12 cellular contexts compared by ENCODE assay signal in the genomic region with DNA sequence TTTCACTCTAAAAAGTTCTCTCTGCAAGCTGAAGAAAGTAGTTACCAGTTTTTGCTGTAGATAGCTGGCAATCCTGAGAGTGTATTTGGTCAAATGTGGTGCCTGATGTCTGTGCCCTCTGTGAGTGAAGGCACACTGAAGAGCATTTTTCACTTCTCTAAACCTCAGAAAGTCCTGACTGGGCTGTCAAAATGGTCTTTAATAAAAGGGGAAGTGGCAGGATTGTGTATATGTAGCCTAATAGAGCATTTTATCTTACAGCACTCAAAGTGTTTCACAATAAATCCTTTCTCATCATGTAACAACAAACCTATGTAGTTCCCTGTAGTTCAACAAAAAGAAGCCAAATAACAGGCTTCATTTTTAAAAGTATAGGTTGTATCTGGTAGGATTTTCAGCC.
DNase-seq lines count a peak whose midpoint lies in the region; ATAC-seq and TF ChIP-seq lines count a peak whose summit lies in the region.
"Had no signal": no experiment of that assay in that cellular context is flagged by ENCODE, and none has a peak within 500 bp of the region (broad histone marks: within the 10 kb centered on the region; RNA-seq: fewer than 3 reads in every experiment).

No MANE protein-coding gene starts in this region.

- ATAC-seq in GM18519 (IDR thresholded peaks at IDR 0.05; ENCODE audit: low FRiP score, unreplicated experiment) (peak; percentile 95), GM21786 (IDR thresholded peaks at IDR 0.05; ENCODE audit: unreplicated experiment) (peak; percentile 96), HG03575 (IDR thresholded peaks at IDR 0.05; ENCODE audit: extremely low read depth, insufficient number of reproducible peaks, low FRiP score, unreplicated experiment) (peak; percentile 95)
- no peak for ATAC-seq in CD4-positive, alpha-beta T cell (ENCODE audit: poor library complexity)

- no peak overlapping the region for H3K4me3 ChIP-seq in Peyer's patch

- no peaks in the 10 kb centered on the region for H3K36me3 Mint-ChIP-seq in CD4-positive, alpha-beta T cell (ENCODE audit: low read depth)
- H3K36me3 Mint-ChIP-seq: activated naive CD8-positive, alpha-beta T cell treated with anti-CD3 and anti-CD28 coated beads, Interleukin-2, amount 10 ng/mL, durations not matched to agents 7 days and 5 days had no signal

- no peak overlapping the region for H3K4me3 Mint-ChIP-seq in CD4-positive, alpha-beta T cell
- H3K4me3 Mint-ChIP-seq: activated naive CD8-positive, alpha-beta T cell treated with anti-CD3 and anti-CD28 coated beads, Interleukin-2, amount 10 ng/mL, durations not matched to agents 7 days and 5 days had no signal

- TF ChIP-seq POLR2A in Peyer's patch (IDR thresholded peaks at IDR 0.05) = no peak

- no peaks in the 10 kb centered on the region for H3K36me3 ChIP-seq in Peyer's patch

- H3K4me1 Mint-ChIP-seq in CD4-positive, alpha-beta T cell (ENCODE audit: low read depth) = no peaks in the 10 kb centered on the region
- H3K4me1 Mint-ChIP-seq: activated naive CD8-positive, alpha-beta T cell treated with anti-CD3 and anti-CD28 coated beads, Interleukin-2, amount 10 ng/mL, durations not matched to agents 7 days and 5 days had no signal

- CTCF ChIA-PET in CD4-positive, alpha-beta T cell (lab: Charles Lee) = no interaction called here

- H3K9me3 ChIP-seq in Peyer's patch = no peaks in the 10 kb centered on the region
- no peaks in the 10 kb centered on the region for H3K9me3 ChIP-seq in CD4-positive, alpha-beta T cell (ENCODE audit: control insufficient read depth, low read length)

- no peaks in the 10 kb centered on the region for H3K9me3 Mint-ChIP-seq in CD4-positive, alpha-beta T cell
- H3K9me3 Mint-ChIP-seq: activated naive CD8-positive, alpha-beta T cell treated with anti-CD3 and anti-CD28 coated beads, Interleukin-2, amount 10 ng/mL, durations not matched to agents 7 days and 5 days had no signal

- no peaks in the 10 kb centered on the region for H3K27me3 Mint-ChIP-seq in CD4-positive, alpha-beta T cell
- H3K27me3 Mint-ChIP-seq: activated naive CD8-positive, alpha-beta T cell treated with anti-CD3 and anti-CD28 coated beads, Interleukin-2, amount 10 ng/mL, durations not matched to agents 7 days and 5 days had no signal

- H3K27ac ChIP-seq in Peyer's patch = no peak overlapping the region
- no peak overlapping the region for H3K27ac ChIP-seq in CD4-positive, alpha-beta T cell (ENCODE audit: low read depth, low read length)

- H3K4me1 ChIP-seq in Peyer's patch = no peaks in the 10 kb centered on the region

- intact Hi-C loops in CD4-positive, alpha-beta T cell (cut with DNase I, micrococcal nuclease) = no loop called here

- H3K27me3 ChIP-seq in Peyer's patch = no peaks in the 10 kb centered on the region
- no peaks in the 10 kb centered on the region for H3K27me3 ChIP-seq in CD4-positive, alpha-beta T cell (ENCODE audit: control insufficient read depth, insufficient read depth, low read length)

- POLR2A ChIA-PET in CD4-positive, alpha-beta T cell (lab: Charles Lee) = no interaction called here

- DNase-seq in inferior parietal cortex (ENCODE audit: extremely low spot score) (peak; percentile 7), Peyer's patch (no peak), GM03348 (ENCODE audit: low spot score) (no peak), SHP77 (lab: John Stamatoyannopoulos, UW) (no peak)
- no peak for DNase-seq in CD4-positive, alpha-beta T cell
- DNase-seq: activated naive CD8-positive, alpha-beta T cell treated with anti-CD3 and anti-CD28 coated beads, Interleukin-2, amount 10 ng/mL, durations not matched to agents 7 days and 5 days; glutamatergic neuron; NK-92 treated with Interleukin-12 subunit alpha and Interleukin-12 subunit beta, amount 100 ng/mL, for 24 hours; small intestine had no signal

- no peak overlapping the region for H3K27ac Mint-ChIP-seq in CD4-positive, alpha-beta T cell
- H3K27ac Mint-ChIP-seq: activated naive CD8-positive, alpha-beta T cell treated with anti-CD3 and anti-CD28 coated beads, Interleukin-2, amount 10 ng/mL, durations not matched to agents 7 days and 5 days had no signal

- no peak for TF ChIP-seq CTCF in Peyer's patch (IDR thresholded peaks at IDR 0.05)
- no peak for TF ChIP-seq CTCF in CD4-positive, alpha-beta T cell (IDR thresholded peaks at IDR 0.05)
